ENCODE assay signal across 22 cellular contexts in genomic region chrX:2542826-2543551, GRCh38. TPM values are rescaled to one million over a fixed set of nuclear protein-coding genes. Genes with fewer than 3 reads are reported as not detected.
A peak's percentile ranks its signal among the peaks of the same experiment; 100 is the strongest.
DNase-seq lines count a peak whose midpoint lies in the region; ATAC-seq, FAIRE-seq and TF ChIP-seq lines count a peak whose summit lies in the region.
"Had no signal": no experiment of that assay in that cellular context is flagged by ENCODE, and none has a peak within 500 bp of the region (broad histone marks: within the 10 kb centered on the region; RNA-seq: fewer than 3 reads in every experiment).

No MANE protein-coding gene starts in this region.

- peak in 44 of 76 experiments; percentile 0 to 69 (median 12) for DNase-seq in HUDEP-2 (lab: John Stamatoyannopoulos, UW; ENCODE audit: unreplicated experiment in 76 of 76)
- DNase-seq in K562 (ENCODE audit: extremely low read depth in 1 of 4, low spot score in 3 of 4) = peak; percentile 8 to 18 (median 10)
- no peak for DNase-seq in left lobe of liver (ENCODE audit: low spot score)
- DNase-seq in MV-4-11 (lab: John Stamatoyannopoulos, UW) = no peak
- no peak for DNase-seq in NCI-H1417 (lab: John Stamatoyannopoulos, UW)
- no peak for DNase-seq in activated naive CD4-positive, alpha-beta T cell (lab: John Stamatoyannopoulos, UW)
- DNase-seq: 8988T; AML-193; BE2C; C1 segment of cervical spinal cord; Calu3; CD4-positive, alpha-beta memory T cell; COR-L47; DMS53; DMS79 treated with DMSO at 0.1 percent for 48 hours; H9; HFFc6 had no signal

- FAIRE-seq in K562 (lab: Jason Lieb, UNC) = no peak
- FAIRE-seq: GM19239 had no signal

- ATAC-seq in K562 = no peak
- peak; percentile 60 for ATAC-seq in left lobe of liver
- no peak for ATAC-seq in GM21825 (IDR thresholded peaks at IDR 0.05; ENCODE audit: unreplicated experiment)
- ATAC-seq: GM23338, HCT116 had no signal

- TF ChIP-seq CTCF in K562 (IDR thresholded peaks at IDR 0.05 in 2 of 3, conservative IDR thresholded peaks at IDR 0.05 in 1 of 3; ENCODE audit: insufficient read depth in 2 of 3, low read depth in 1 of 3, low read length in 3 of 3) = no peak

- CTCF ChIA-PET in K562 (lab: Yijun Ruan, JAX; ENCODE audit: low intra/inter-chr PET ratio) = no interaction called here

- H3K4me1 ChIP-seq in BLaER1 = 0 out of 2 replicates have a peak, but pooled peaks cover 4% of the 10 kb centered on the region
- no peaks in the 10 kb centered on the region; a peak in 3 of 5 replicates for H3K4me1 ChIP-seq in K562 (replicated peaks in 1 of 2; ENCODE audit: control insufficient read depth in 2 of 2, insufficient read depth in 2 of 2, low read length in 2 of 2)
- H3K4me1 ChIP-seq: BE2C had no signal

- no peak for TF ChIP-seq POLR2A in K562 (conservative IDR thresholded peaks at IDR 0.05)

- WGBS in K562 (ENCODE audit: insufficient coverage, low coverage, missing lambda C conversion rate) = 15% methylated on average over 6 of the region's 9 CpGs

- intact Hi-C loops in K562 (cut with micrococcal nuclease) = no loop called here

- H3K9me1 ChIP-seq in K562 (ENCODE audit: control insufficient read depth, insufficient read depth, low read length) = no peaks in the 10 kb centered on the region

- TF ChIP-seq EP300 in K562 (IDR thresholded peaks at IDR 0.05; ENCODE audit: low read length) = no peak

- H2AFZ ChIP-seq in K562 (ENCODE audit: low read depth, low read length) = no peak overlapping the region
- H2AFZ ChIP-seq: GM23338 had no signal

- no TSS peak for BruUV-seq in K562 (replicated peaks; lab: Mats Ljungman, UMichigan)

- H3K9ac ChIP-seq in BLaER1 = no peak overlapping the region
- H3K9ac ChIP-seq in K562 (ENCODE audit: insufficient read depth in 1 of 2, low read depth in 2 of 2, low read length in 2 of 2) = no peak overlapping the region

- H3K36me3 ChIP-seq in BLaER1 = no peaks in the 10 kb centered on the region
- no peaks in the 10 kb centered on the region for H3K36me3 ChIP-seq in K562 (ENCODE audit: control insufficient read depth, insufficient read depth, low read length)
- H3K36me3 ChIP-seq: BE2C had no signal

- H3K27me3 ChIP-seq in BLaER1 (no peaks in the 10 kb centered on the region), K562 (ENCODE audit: control insufficient read depth in 2 of 2, insufficient read depth in 2 of 2, low read length in 2 of 2) (peaks cover 5 to 6% of the 10 kb centered on the region in 2 experiments; a peak in 3 of 5 replicates)
- H3K27me3 ChIP-seq: BE2C had no signal

- no peak overlapping the region for H3K4me3 ChIP-seq in BLaER1
- no peak overlapping the region for H3K4me3 ChIP-seq in K562
- H3K4me3 ChIP-seq: GM23338 had no signal

- peaks cover 20% of the 10 kb centered on the region for H3K9me3 ChIP-seq in BLaER1
- no peaks in the 10 kb centered on the region for H3K9me3 ChIP-seq in K562 (replicated peaks; ENCODE audit: control insufficient read depth, insufficient read depth, low read depth, low read length)
- H3K9me3 ChIP-seq: BE2C had no signal

- H4K20me1 ChIP-seq in BLaER1 = no peaks in the 10 kb centered on the region
- no peaks in the 10 kb centered on the region for H4K20me1 ChIP-seq in K562 (replicated peaks; ENCODE audit: control insufficient read depth, insufficient read depth, low read length)

- H3K79me2 ChIP-seq in K562 (ENCODE audit: control insufficient read depth, insufficient read depth, low read length) = no peaks in the 10 kb centered on the region

- in situ Hi-C loops in K562 (cut with MboI) = no loop called here

- H3K27ac ChIP-seq in BLaER1 (no peak overlapping the region), K562 (ENCODE audit: extremely low read depth, low read depth, low read length) (no peak overlapping the region)

- POLR2A ChIA-PET in K562 (lab: Yijun Ruan, JAX) = no interaction called here

- TF ChIP-seq RAD21 in K562 (CRISPR knock-in tag; conservative IDR thresholded peaks at IDR 0.05 in 1 of 2, IDR thresholded peaks at IDR 0.05 in 1 of 2) = no peak

- H3K4me2 ChIP-seq in BLaER1 = 0 out of 2 replicates have a peak overlapping the region, but pooled peaks have one; percentile 23
- no peak overlapping the region; the same call in 1 of the 2 replicates for H3K4me2 ChIP-seq in K562 (ENCODE audit: insufficient read depth, low read length)
- H3K4me2 ChIP-seq: GM23338 had no signal

TF ChIP-seq in K562, 482 proteins besides CTCF, POLR2A, EP300 and RAD21:
- TF ChIP-seq ZNF384 (IDR thresholded peaks at IDR 0.05; ENCODE audit: low read depth, low read length) (peak; percentile 61; the same call in 1 of the 2 replicates), BRF2 (IDR thresholded peaks at IDR 0.05; ENCODE audit: borderline replicate concordance, insufficient read depth, insufficient read length) (no peak), TCF3 (CRISPR knock-in tag; IDR thresholded peaks at IDR 0.05) (peak; percentile 47), ARID1B (IDR thresholded peaks at IDR 0.05) (0 out of 2 replicates have a peak, but pooled peaks have one; percentile 19), CBFA2T3 (IDR thresholded peaks at IDR 0.05) (peak; percentile 20; the same call in 1 of the 2 replicates), TAL1 (IDR thresholded peaks at IDR 0.05) (peak; percentile 34; the same call in 1 of the 2 replicates)

RNA-seq across cellular contexts. Expression of gene DHRSX, which starts 42.2 kb away (rescaled TPM):
- total RNA-seq in K562 (2011; cell fraction: chromatin; rRNA removed; ENCODE audit: low replicate concordance) = 22.8 and 25.9 TPM in 2 replicates
- total RNA-seq in K562 (2011; cell fraction: nucleolus; rRNA removed) = 18.4 and 20.2 TPM in 2 replicates
- 19.2 and 21.9 TPM in 2 replicates for total RNA-seq in K562 (2011; cell fraction: nucleoplasm; rRNA removed)
- total RNA-seq in K562 (2014; rRNA removed) (6.5 and 6.9 TPM in 2 replicates), K562 (2014; rRNA removed; fragmentation: Illumina TruSeq; extraction: Trizol) (3.4 and 3.6 TPM in 2 replicates), K562 (2015; rRNA removed; fragmentation: Illumina TruSeq; extraction: Trizol) (3.6 and 4.5 TPM in 2 replicates), K562 (2021) (10.5 and 11.0 TPM in 2 replicates), left lobe of liver (23.0 TPM)
- polyA plus RNA-seq in K562 (2011; rRNA removed) (6.5 and 8.6 TPM in 2 replicates), K562 (2014; fragmentation: Illumina TruSeq; extraction: Trizol) (7.2 and 8.7 TPM in 2 replicates), K562 (2014; fragmentation: Nextera tagmentation; extraction: Ambion mirVana) (1 to 10 TPM in 1 of 2 experiments, under 1 TPM in 1; 0.59 to 1.0 TPM), K562 (2014; rRNA removed) (6.2 and 7.8 TPM in 2 replicates)
- 10.6 and 13.3 TPM in 2 replicates for polyA plus RNA-seq in K562 (2011; cell fraction: cytosol; rRNA removed)
- polyA plus RNA-seq in K562 (2011; cell fraction: nucleus; rRNA removed) = 8.7 and 13.2 TPM in 2 replicates
- 8.1 and 9.8 TPM in 2 replicates for polyA plus RNA-seq in K562 (2012)
- polyA minus RNA-seq in K562 (2011; rRNA and poly(A)+ RNA removed) = 9.8 and 11.9 TPM in 2 replicates
- polyA minus RNA-seq in K562 (2011; cell fraction: cytosol; rRNA and poly(A)+ RNA removed) = 2.5 and 5.4 TPM in 2 replicates
- 5.0 and 9.9 TPM in 2 replicates for polyA minus RNA-seq in K562 (2011; cell fraction: nucleus; rRNA and poly(A)+ RNA removed)

RNA-seq across cellular contexts. Expression of gene ZBED1, which starts 42.2 kb away (rescaled TPM):
- 18.5 and 26.9 TPM in 2 replicates for total RNA-seq in K562 (2011; cell fraction: chromatin; rRNA removed; ENCODE audit: low replicate concordance)
- total RNA-seq in K562 (2011; cell fraction: nucleolus; rRNA removed) = 18.0 and 21.3 TPM in 2 replicates
- total RNA-seq in K562 (2011; cell fraction: nucleoplasm; rRNA removed) = 12.4 and 13.6 TPM in 2 replicates
- 17.7 and 19.8 TPM in 2 replicates for total RNA-seq in K562 (2014; rRNA removed)
- total RNA-seq in K562 (2014; rRNA removed; fragmentation: Illumina TruSeq; extraction: Trizol) = 10.8 and 13.9 TPM in 2 replicates
- 15.2 TPM in 2 replicates for total RNA-seq in K562 (2015; rRNA removed; fragmentation: Illumina TruSeq; extraction: Trizol)
- 26.9 and 27.6 TPM in 2 replicates for total RNA-seq in K562 (2021)
- polyA plus RNA-seq in K562 (2011; rRNA removed) = 7.8 and 8.1 TPM in 2 replicates
- polyA plus RNA-seq in K562 (2011; cell fraction: cytosol; rRNA removed) = 7.9 and 17.2 TPM in 2 replicates
- 3.3 and 5.1 TPM in 2 replicates for polyA plus RNA-seq in K562 (2011; cell fraction: nucleus; rRNA removed)
- polyA plus RNA-seq in K562 (2012) = 13.5 and 20.7 TPM in 2 replicates
- 16.3 and 17.7 TPM in 2 replicates for polyA plus RNA-seq in K562 (2014; fragmentation: Illumina TruSeq; extraction: Trizol)
- polyA plus RNA-seq in K562 (2014; fragmentation: Nextera tagmentation; extraction: Ambion mirVana) = 1 to 10 TPM in 1 of 2 experiments, under 1 TPM in 1; 0.61 to 2.6 TPM
- 13.7 and 16.5 TPM in 2 replicates for polyA plus RNA-seq in K562 (2014; rRNA removed)
- 6.7 and 10.2 TPM in 2 replicates for polyA minus RNA-seq in K562 (2011; rRNA and poly(A)+ RNA removed)
- 19.8 and 20.0 TPM in 2 replicates for polyA minus RNA-seq in K562 (2011; cell fraction: cytosol; rRNA and poly(A)+ RNA removed)
- 3.4 and 5.1 TPM in 2 replicates for polyA minus RNA-seq in K562 (2011; cell fraction: nucleus; rRNA and poly(A)+ RNA removed)
- total RNA-seq in left lobe of liver = 49.4 TPM

Comparison
In these comparisons a context has a peak if more than half of its experiments do, and no peak if none do; other contexts are left out.
1. DNase-seq: peak in HUDEP-2 (44 of 76) and K562 (4 of 4); none in left lobe of liver (single experiment), MV-4-11 (single experiment), NCI-H1417 (0 of 3) and activated naive CD4-positive, alpha-beta T cell (0 of 4).